ENCODE assay signal across 1 cellular context in the genomic region with DNA sequence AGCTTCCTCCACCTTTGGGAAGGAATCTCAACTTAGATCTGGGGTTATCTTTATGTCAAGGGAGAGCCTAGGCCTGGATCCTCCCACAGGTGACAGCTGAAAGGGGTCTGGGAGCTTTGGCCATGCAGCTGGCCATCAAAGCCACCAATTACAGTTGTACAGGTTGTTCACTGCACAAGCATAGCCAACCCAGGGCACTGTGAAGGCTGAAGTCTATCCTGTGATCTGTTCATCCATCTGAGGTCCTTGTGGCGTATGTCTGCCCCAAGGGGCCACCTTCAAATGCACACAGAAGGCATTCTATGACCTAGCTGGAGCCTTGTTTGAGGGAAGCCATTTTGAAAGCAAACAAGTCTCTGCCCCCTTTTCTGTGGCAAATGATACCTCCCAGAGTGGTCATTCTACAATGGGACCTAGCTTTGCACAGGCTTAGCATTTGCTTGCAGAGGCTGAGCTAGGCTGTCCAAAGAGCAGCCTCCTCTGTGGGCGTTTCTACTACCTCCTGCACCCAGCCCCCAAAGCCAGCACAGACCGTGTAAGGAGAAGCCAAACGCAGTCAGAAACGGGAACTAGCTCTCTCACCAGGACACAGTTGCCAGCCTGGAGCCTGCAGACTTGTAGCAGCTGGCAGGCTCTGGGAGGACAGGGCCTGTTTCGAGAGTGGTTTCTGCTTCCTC.
TF ChIP-seq lines count a peak whose summit lies in the region.

No MANE protein-coding gene starts in this region.

TF ChIP-seq in H1, 55 proteins besides CTCF, POLR2A, EP300 and RAD21 (continued from another document):
- TF ChIP-seq, protein P1, sequence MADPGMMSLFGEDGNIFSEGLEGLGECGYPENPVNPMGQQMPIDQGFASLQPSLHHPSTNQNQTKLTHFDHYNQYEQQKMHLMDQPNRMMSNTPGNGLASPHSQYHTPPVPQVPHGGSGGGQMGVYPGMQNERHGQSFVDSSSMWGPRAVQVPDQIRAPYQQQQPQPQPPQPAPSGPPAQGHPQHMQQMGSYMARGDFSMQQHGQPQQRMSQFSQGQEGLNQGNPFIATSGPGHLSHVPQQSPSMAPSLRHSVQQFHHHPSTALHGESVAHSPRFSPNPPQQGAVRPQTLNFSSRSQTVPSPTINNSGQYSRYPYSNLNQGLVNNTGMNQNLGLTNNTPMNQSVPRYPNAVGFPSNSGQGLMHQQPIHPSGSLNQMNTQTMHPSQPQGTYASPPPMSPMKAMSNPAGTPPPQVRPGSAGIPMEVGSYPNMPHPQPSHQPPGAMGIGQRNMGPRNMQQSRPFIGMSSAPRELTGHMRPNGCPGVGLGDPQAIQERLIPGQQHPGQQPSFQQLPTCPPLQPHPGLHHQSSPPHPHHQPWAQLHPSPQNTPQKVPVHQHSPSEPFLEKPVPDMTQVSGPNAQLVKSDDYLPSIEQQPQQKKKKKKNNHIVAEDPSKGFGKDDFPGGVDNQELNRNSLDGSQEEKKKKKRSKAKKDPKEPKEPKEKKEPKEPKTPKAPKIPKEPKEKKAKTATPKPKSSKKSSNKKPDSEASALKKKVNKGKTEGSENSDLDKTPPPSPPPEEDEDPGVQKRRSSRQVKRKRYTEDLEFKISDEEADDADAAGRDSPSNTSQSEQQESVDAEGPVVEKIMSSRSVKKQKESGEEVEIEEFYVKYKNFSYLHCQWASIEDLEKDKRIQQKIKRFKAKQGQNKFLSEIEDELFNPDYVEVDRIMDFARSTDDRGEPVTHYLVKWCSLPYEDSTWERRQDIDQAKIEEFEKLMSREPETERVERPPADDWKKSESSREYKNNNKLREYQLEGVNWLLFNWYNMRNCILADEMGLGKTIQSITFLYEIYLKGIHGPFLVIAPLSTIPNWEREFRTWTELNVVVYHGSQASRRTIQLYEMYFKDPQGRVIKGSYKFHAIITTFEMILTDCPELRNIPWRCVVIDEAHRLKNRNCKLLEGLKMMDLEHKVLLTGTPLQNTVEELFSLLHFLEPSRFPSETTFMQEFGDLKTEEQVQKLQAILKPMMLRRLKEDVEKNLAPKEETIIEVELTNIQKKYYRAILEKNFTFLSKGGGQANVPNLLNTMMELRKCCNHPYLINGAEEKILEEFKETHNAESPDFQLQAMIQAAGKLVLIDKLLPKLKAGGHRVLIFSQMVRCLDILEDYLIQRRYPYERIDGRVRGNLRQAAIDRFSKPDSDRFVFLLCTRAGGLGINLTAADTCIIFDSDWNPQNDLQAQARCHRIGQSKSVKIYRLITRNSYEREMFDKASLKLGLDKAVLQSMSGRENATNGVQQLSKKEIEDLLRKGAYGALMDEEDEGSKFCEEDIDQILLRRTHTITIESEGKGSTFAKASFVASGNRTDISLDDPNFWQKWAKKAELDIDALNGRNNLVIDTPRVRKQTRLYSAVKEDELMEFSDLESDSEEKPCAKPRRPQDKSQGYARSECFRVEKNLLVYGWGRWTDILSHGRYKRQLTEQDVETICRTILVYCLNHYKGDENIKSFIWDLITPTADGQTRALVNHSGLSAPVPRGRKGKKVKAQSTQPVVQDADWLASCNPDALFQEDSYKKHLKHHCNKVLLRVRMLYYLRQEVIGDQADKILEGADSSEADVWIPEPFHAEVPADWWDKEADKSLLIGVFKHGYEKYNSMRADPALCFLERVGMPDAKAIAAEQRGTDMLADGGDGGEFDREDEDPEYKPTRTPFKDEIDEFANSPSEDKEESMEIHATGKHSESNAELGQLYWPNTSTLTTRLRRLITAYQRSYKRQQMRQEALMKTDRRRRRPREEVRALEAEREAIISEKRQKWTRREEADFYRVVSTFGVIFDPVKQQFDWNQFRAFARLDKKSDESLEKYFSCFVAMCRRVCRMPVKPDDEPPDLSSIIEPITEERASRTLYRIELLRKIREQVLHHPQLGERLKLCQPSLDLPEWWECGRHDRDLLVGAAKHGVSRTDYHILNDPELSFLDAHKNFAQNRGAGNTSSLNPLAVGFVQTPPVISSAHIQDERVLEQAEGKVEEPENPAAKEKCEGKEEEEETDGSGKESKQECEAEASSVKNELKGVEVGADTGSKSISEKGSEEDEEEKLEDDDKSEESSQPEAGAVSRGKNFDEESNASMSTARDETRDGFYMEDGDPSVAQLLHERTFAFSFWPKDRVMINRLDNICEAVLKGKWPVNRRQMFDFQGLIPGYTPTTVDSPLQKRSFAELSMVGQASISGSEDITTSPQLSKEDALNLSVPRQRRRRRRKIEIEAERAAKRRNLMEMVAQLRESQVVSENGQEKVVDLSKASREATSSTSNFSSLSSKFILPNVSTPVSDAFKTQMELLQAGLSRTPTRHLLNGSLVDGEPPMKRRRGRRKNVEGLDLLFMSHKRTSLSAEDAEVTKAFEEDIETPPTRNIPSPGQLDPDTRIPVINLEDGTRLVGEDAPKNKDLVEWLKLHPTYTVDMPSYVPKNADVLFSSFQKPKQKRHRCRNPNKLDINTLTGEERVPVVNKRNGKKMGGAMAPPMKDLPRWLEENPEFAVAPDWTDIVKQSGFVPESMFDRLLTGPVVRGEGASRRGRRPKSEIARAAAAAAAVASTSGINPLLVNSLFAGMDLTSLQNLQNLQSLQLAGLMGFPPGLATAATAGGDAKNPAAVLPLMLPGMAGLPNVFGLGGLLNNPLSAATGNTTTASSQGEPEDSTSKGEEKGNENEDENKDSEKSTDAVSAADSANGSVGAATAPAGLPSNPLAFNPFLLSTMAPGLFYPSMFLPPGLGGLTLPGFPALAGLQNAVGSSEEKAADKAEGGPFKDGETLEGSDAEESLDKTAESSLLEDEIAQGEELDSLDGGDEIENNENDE (IDR thresholded peaks at IDR 0.05; ENCODE audit: insufficient replicate concordance, low read length): no peak
- TF ChIP-seq JUND (IDR thresholded peaks at IDR 0.05; ENCODE audit: low read length) (no peak), SRF (IDR thresholded peaks at IDR 0.05; ENCODE audit: low read depth, low read length) (no peak), POLR2AphosphoS5 (IDR thresholded peaks at IDR 0.05; ENCODE audit: low read depth, low read length) (no peak), KDM1A (IDR thresholded peaks at IDR 0.05; ENCODE audit: borderline replicate concordance, low read length) (no peak), ASH2L (IDR thresholded peaks at IDR 0.05; ENCODE audit: low read length) (no peak), TAF7 (optimal IDR thresholded peaks at IDR 0.05; ENCODE audit: borderline replicate concordance, low read depth, low read length) (no peak), TEAD4 (IDR thresholded peaks at IDR 0.05; ENCODE audit: low read depth, low read length) (no peak), SP4 (IDR thresholded peaks at IDR 0.05; ENCODE audit: low read length) (no peak), RBBP5 (IDR thresholded peaks at IDR 0.05; ENCODE audit: borderline replicate concordance, low read depth, low read length) (no peak), PHF8 (conservative IDR thresholded peaks at IDR 0.05; ENCODE audit: low read depth, low read length) (no peak), CHD1 (IDR thresholded peaks at IDR 0.05; ENCODE audit: low read depth, low read length) (no peak)
